8 cellular contexts compared by ENCODE assay signal in the genomic region with DNA sequence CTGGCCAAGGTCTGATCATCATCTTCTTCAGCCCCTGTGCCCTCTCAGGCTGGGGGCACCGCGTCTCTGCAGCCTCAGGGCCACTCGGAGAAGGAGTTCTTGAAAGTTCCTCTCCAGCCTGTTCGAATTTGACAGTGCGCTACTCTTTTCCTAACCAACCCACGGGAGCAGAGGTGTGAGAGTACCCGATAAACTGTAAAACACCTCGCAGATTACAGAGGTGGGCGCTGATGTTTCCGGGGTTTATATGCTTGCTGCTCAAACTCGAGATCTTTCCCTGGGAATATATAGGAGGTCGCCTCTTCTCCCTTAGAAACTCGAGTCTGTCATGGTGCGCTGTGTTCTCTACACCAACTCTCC. TPM values are rescaled to one million over a fixed set of nuclear protein-coding genes. Genes with fewer than 3 reads are reported as not detected.
DNase-seq lines count a peak whose midpoint lies in the region; ATAC-seq and TF ChIP-seq lines count a peak whose summit lies in the region.

No MANE protein-coding gene starts in this region.

- intact Hi-C loops in esophagus squamous epithelium (cut with DNase I), result no loop called here

- ATAC-seq in GM21528 (IDR thresholded peaks at IDR 0.05; ENCODE audit: low FRiP score, unreplicated experiment), result peak; percentile 35

- CTCF ChIA-PET in RWPE1 (lab: Yijun Ruan, JAX) (interaction anchor here (1.5 kb wide), 1 partner anchor 346 kb away, joined by 5 read pairs; no protein-coding TSS in a partner anchor), HEK293T (lab: Yijun Ruan, JAX) (no interaction called here)

- no peak overlapping the region for H4K91ac ChIP-seq in neuronal stem cell (ENCODE audit: low read depth, low read length, poor library complexity)

- DNase-seq in RWPE1 (ENCODE audit: low spot score), result no peak
- no peak for DNase-seq in esophagus squamous epithelium (lab: John Stamatoyannopoulos, UW)
- DNase-seq in neuronal stem cell (ENCODE audit: low spot score), result no peak
- DNase-seq in HEK293T (ENCODE audit: extremely low spot score), result no peak
- DNase-seq in iPS-NIHi11 (ENCODE audit: low spot score), result no peak
- no peak for DNase-seq in stimulated activated CD8-positive, alpha-beta memory T cell treated with anti-CD3 and anti-CD28 coated beads, Interleukin-4, amount 100 ng/mL, for 48 hours

- POLR2A ChIA-PET in RWPE1 (lab: Yijun Ruan, JAX; ENCODE audit: low non-redundant PET) (interaction anchor here (0.5 kb wide), 1 partner anchor 1388 kb away, joined by 5 read pairs; no protein-coding TSS in a partner anchor), HEK293T (lab: Yijun Ruan, JAX) (interaction anchor here (0.8 to 1.9 kb wide), 8 partner anchors 8 to 146 kb away, joined by 3 to 12 read pairs (median 3); a partner anchor contains a TSS)

- H2AK5ac ChIP-seq in neuronal stem cell (ENCODE audit: low read depth, low read length), result peak overlapping the region; percentile 61

- H3K14ac ChIP-seq in neuronal stem cell (ENCODE audit: low read length), result no peak overlapping the region

- peaks cover 24% of the 10 kb centered on the region for H3K36me3 ChIP-seq in BLaER1
- peaks cover 0 to 11% (median 0%) of the 10 kb centered on the region in 3 donors for H3K36me3 ChIP-seq in esophagus squamous epithelium
- peaks cover 0 to 2% of the 10 kb centered on the region in 2 donors for H3K36me3 ChIP-seq in neuronal stem cell (replicated peaks in 1 of 2; ENCODE audit: control insufficient read depth in 2 of 2, insufficient read depth in 2 of 2, low read length in 2 of 2)

- H3K9me3 ChIP-seq in BLaER1 (no peaks in the 10 kb centered on the region), esophagus squamous epithelium (no peaks in the 10 kb centered on the region), neuronal stem cell (replicated peaks in 1 of 2; ENCODE audit: control insufficient read depth in 2 of 2, insufficient read depth in 1 of 2, low read depth in 1 of 2, low read length in 2 of 2) (no peaks in the 10 kb centered on the region)

- peak overlapping the region; percentile 94 for H3K18ac ChIP-seq in neuronal stem cell (ENCODE audit: low read length)

- no peak for TF ChIP-seq CTCF in RWPE1 (conservative IDR thresholded peaks at IDR 0.05; ENCODE audit: low read depth)
- TF ChIP-seq CTCF in esophagus squamous epithelium (IDR thresholded peaks at IDR 0.05), result no peak

- H4K8ac ChIP-seq in neuronal stem cell (ENCODE audit: low read depth, low read length), result peak overlapping the region; percentile 65

- H3K4me3 ChIP-seq in BLaER1, result peak overlapping the region; percentile 84
- peak overlapping the region; percentile 54 to 81 (median 69) for H3K4me3 ChIP-seq in esophagus squamous epithelium
- H3K4me3 ChIP-seq in neuronal stem cell (ENCODE audit: low read length in 2 of 2), result peak overlapping the region; percentile 88 to 93

- H3K27me3 ChIP-seq in BLaER1 (no peaks in the 10 kb centered on the region), esophagus squamous epithelium (no peaks in the 10 kb centered on the region), neuronal stem cell (ENCODE audit: control insufficient read depth in 3 of 3, insufficient read depth in 3 of 3, low read depth in 1 of 3, low read length in 3 of 3) (no peaks in the 10 kb centered on the region)

- no peak for TF ChIP-seq POLR2A in esophagus squamous epithelium (IDR thresholded peaks at IDR 0.05)

- H2BK120ac ChIP-seq in neuronal stem cell (ENCODE audit: low read depth, low read length), result no peak overlapping the region

- peak overlapping the region; percentile 87 for H3K9ac ChIP-seq in BLaER1
- peak overlapping the region; percentile 90 for H3K9ac ChIP-seq in neuronal stem cell (ENCODE audit: low read depth, low read length, poor library complexity)

- peak overlapping the region; percentile 82 for H3K27ac ChIP-seq in BLaER1
- peak overlapping the region; percentile 99 for H3K27ac ChIP-seq in RWPE1
- peak overlapping the region; percentile 93 to 96 (median 94) for H3K27ac ChIP-seq in esophagus squamous epithelium
- peak overlapping the region; percentile 100 for H3K27ac ChIP-seq in neuronal stem cell (replicated peaks; ENCODE audit: low read length)

- H3K4me2 ChIP-seq in BLaER1 (peak overlapping the region; percentile 82), neuronal stem cell (ENCODE audit: insufficient read depth, low read length, poor library complexity, severe bottlenecking) (peak overlapping the region; percentile 83)

- H3K4ac ChIP-seq in neuronal stem cell (ENCODE audit: low read length), result no peak overlapping the region

- peak overlapping the region; percentile 90 for H2BK5ac ChIP-seq in neuronal stem cell (ENCODE audit: low read length)

- H2BK15ac ChIP-seq in neuronal stem cell (ENCODE audit: low read length), result no peak overlapping the region

- no peaks in the 10 kb centered on the region for H3K79me1 ChIP-seq in neuronal stem cell (ENCODE audit: low read depth, low read length)

- no peak overlapping the region for H2BK12ac ChIP-seq in neuronal stem cell (ENCODE audit: low read length)

- no peaks in the 10 kb centered on the region for H4K20me1 ChIP-seq in BLaER1

- H3K4me1 ChIP-seq in BLaER1, result peaks cover 15% of the 10 kb centered on the region
- peaks cover 0 to 22% (median 8%) of the 10 kb centered on the region in 3 donors for H3K4me1 ChIP-seq in esophagus squamous epithelium
- H3K4me1 ChIP-seq in neuronal stem cell (ENCODE audit: control insufficient read depth in 2 of 2, insufficient read depth in 1 of 2, low read depth in 1 of 2, low read length in 2 of 2), result no peaks in the 10 kb centered on the region

- 1% methylated on average over 12 to 14 of the region's 14 CpGs for WGBS in esophagus squamous epithelium, 2 donors
- WGBS in neuronal stem cell (ENCODE audit: extremely low coverage in 2 of 2, insufficient read length in 2 of 2, insufficient replicate concordance in 1 of 2), 2 donors, result no CpG with 5 or more reads among the region's 14 CpGs

- peak overlapping the region; percentile 80 for H3K23ac ChIP-seq in neuronal stem cell (ENCODE audit: low read depth, low read length, poor library complexity)

- peak overlapping the region; percentile 99 for H2AFZ ChIP-seq in neuronal stem cell (ENCODE audit: low read length)

TF ChIP-seq in HEK293T, 16 proteins besides CTCF, POLR2A, EP300 and RAD21:
- TF ChIP-seq SP1 (IDR thresholded peaks at IDR 0.05) (no peak), ZNF384 (IDR thresholded peaks at IDR 0.05) (no peak), ARNT (IDR thresholded peaks at IDR 0.05) (no peak), LEF1 (IDR thresholded peaks at IDR 0.05; ENCODE audit: borderline replicate concordance) (no peak), FOXK2 (IDR thresholded peaks at IDR 0.05) (no peak), FOXA1 (IDR thresholded peaks at IDR 0.05) (no peak), CTBP1 (IDR thresholded peaks at IDR 0.05; ENCODE audit: borderline replicate concordance) (no peak), SUZ12 (IDR thresholded peaks at IDR 0.05) (no peak), TARDBP (IDR thresholded peaks at IDR 0.05) (no peak), L3MBTL2 (conservative IDR thresholded peaks at IDR 0.05) (no peak), ELF4 (IDR thresholded peaks at IDR 0.05) (no peak), NFRKB (IDR thresholded peaks at IDR 0.05) (no peak), HDGF (IDR thresholded peaks at IDR 0.05; ENCODE audit: borderline replicate concordance) (no peak), FOXM1 (IDR thresholded peaks at IDR 0.05; ENCODE audit: borderline replicate concordance) (no peak)
- TF ChIP-seq, protein P1, sequence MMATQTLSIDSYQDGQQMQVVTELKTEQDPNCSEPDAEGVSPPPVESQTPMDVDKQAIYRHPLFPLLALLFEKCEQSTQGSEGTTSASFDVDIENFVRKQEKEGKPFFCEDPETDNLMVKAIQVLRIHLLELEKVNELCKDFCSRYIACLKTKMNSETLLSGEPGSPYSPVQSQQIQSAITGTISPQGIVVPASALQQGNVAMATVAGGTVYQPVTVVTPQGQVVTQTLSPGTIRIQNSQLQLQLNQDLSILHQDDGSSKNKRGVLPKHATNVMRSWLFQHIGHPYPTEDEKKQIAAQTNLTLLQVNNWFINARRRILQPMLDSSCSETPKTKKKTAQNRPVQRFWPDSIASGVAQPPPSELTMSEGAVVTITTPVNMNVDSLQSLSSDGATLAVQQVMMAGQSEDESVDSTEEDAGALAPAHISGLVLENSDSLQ (IDR thresholded peaks at IDR 0.05), result no peak

RNA-seq across cellular contexts. Expression of a gene that starts 0.5 kb away (rescaled TPM):
- 10 to 100 TPM; 21.4 to 34.4 (median 27.0) TPM for total RNA-seq in esophagus squamous epithelium
- 17.0 TPM for polyA plus RNA-seq in neuronal stem cell (2013, experiment 1 of 2)
- 16.6 TPM for polyA plus RNA-seq in neuronal stem cell (2013, experiment 2 of 2)

RNA-seq across cellular contexts. Expression of a gene that starts 57.2 kb away (rescaled TPM):
- total RNA-seq in esophagus squamous epithelium, result 100 to 1,000 TPM; 476 to 665 (median 547) TPM
- polyA plus RNA-seq in neuronal stem cell (2013, experiment 1 of 2), result 741 TPM
- polyA plus RNA-seq in neuronal stem cell (2013, experiment 2 of 2), result 763 TPM

RNA-seq across cellular contexts. Expression of a gene that starts 58.0 kb away (rescaled TPM):
- total RNA-seq in esophagus squamous epithelium, result 10 to 100 TPM in 2 of 4 donors, 1 to 10 TPM in 2; 3.5 to 48.4 (median 9.9) TPM
- 3.1 TPM for polyA plus RNA-seq in neuronal stem cell (2013, experiment 1 of 2)
- 3.1 TPM for polyA plus RNA-seq in neuronal stem cell (2013, experiment 2 of 2)
